Comparison of ENCODE assay signal across 8 cellular contexts in genomic region chr14:35333347-35333730, GRCh38. TPM values are rescaled to one million over a fixed set of nuclear protein-coding genes. Genes with fewer than 3 reads are reported as not detected.
DNase-seq lines count a peak whose midpoint lies in the region; ATAC-seq and TF ChIP-seq lines count a peak whose summit lies in the region.

No MANE protein-coding gene starts in this region.

- in situ Hi-C loops in transverse colon (cut with MboI; ENCODE audit: low pct_ligation_motif_present in 1 of 4, low pct_unique_long_range_greater_than_20kb in 1 of 4, low sequenced_read_pairs in 3 of 4), result no loop called here

- no peak for TF ChIP-seq CTCF in activated CD8-positive, alpha-beta T cell treated with anti-CD3 and anti-CD28 coated beads for 36 hours (IDR thresholded peaks at IDR 0.05)
- TF ChIP-seq CTCF in transverse colon (IDR thresholded peaks at IDR 0.05), result no peak

- intact Hi-C loops in activated CD8-positive, alpha-beta T cell treated with anti-CD3 and anti-CD28 coated beads for 36 hours (cut with micrococcal nuclease), result no loop called here
- intact Hi-C loops in transverse colon (cut with DNase I; ENCODE audit: low total_unique reads), result no loop called here

- H3K4me3 ChIP-seq in transverse colon, result no peak overlapping the region

- no peaks in the 10 kb centered on the region for H3K27me3 ChIP-seq in transverse colon

- no peaks in the 10 kb centered on the region for H3K27me3 Mint-ChIP-seq in activated naive CD4-positive, alpha-beta T cell treated with anti-CD3 and anti-CD28 coated beads, Interleukin-2, amount 50 U/mL, for 24 hours
- no peaks in the 10 kb centered on the region for H3K27me3 Mint-ChIP-seq in activated CD8-positive, alpha-beta T cell treated with anti-CD3 and anti-CD28 coated beads for 36 hours

- peaks cover 26% of the 10 kb centered on the region for H3K4me1 Mint-ChIP-seq in activated naive CD4-positive, alpha-beta T cell treated with anti-CD3 and anti-CD28 coated beads, Interleukin-2, amount 50 U/mL, for 24 hours
- H3K4me1 Mint-ChIP-seq in activated CD8-positive, alpha-beta T cell treated with anti-CD3 and anti-CD28 coated beads for 36 hours (ENCODE audit: low read depth), result peaks cover 30% of the 10 kb centered on the region

- CTCF ChIA-PET in activated CD8-positive, alpha-beta T cell treated with anti-CD3 and anti-CD28 coated beads for 36 hours (lab: Charles Lee), result interaction anchor here (0.8 to 2.5 kb wide), 17 partner anchors 11 to 104 kb away, joined by 3 to 18 read pairs (median 5); partner anchors contain the start of gene NFKBIA

- no peak for DNase-seq in activated naive CD4-positive, alpha-beta T cell (lab: John Stamatoyannopoulos, UW)
- DNase-seq in activated CD8-positive, alpha-beta T cell treated with anti-CD3 and anti-CD28 coated beads for 36 hours, result peak; percentile 41
- DNase-seq in left lobe of liver (ENCODE audit: low spot score) (peak; percentile 43), transverse colon (no peak)

- no peaks in the 10 kb centered on the region for H3K36me3 ChIP-seq in transverse colon

- no peaks in the 10 kb centered on the region for H3K36me3 Mint-ChIP-seq in activated naive CD4-positive, alpha-beta T cell treated with anti-CD3 and anti-CD28 coated beads, Interleukin-2, amount 50 U/mL, for 24 hours
- H3K36me3 Mint-ChIP-seq in activated CD8-positive, alpha-beta T cell treated with anti-CD3 and anti-CD28 coated beads for 36 hours (ENCODE audit: low read depth), result no peaks in the 10 kb centered on the region

- H3K27ac ChIP-seq in transverse colon, result peak overlapping the region; percentile 91 to 96 (median 94)

- peaks cover 46 to 71% (median 64%) of the 10 kb centered on the region in 4 donors for H3K4me1 ChIP-seq in transverse colon

- peak; percentile 34 for ATAC-seq in activated CD8-positive, alpha-beta T cell treated with anti-CD3 and anti-CD28 coated beads for 36 hours
- ATAC-seq in left lobe of liver (no peak), HG03378 (IDR thresholded peaks at IDR 0.05; ENCODE audit: unreplicated experiment) (no peak), HG03342 (IDR thresholded peaks at IDR 0.05; ENCODE audit: unreplicated experiment) (no peak), GM21825 (IDR thresholded peaks at IDR 0.05; ENCODE audit: unreplicated experiment) (no peak)

- H3K4me3 Mint-ChIP-seq in activated naive CD4-positive, alpha-beta T cell treated with anti-CD3 and anti-CD28 coated beads, Interleukin-2, amount 50 U/mL, for 24 hours, result peak overlapping the region; percentile 55
- H3K4me3 Mint-ChIP-seq in activated CD8-positive, alpha-beta T cell treated with anti-CD3 and anti-CD28 coated beads for 36 hours, result peak overlapping the region; percentile 58

- peak overlapping the region; percentile 90 for H3K27ac Mint-ChIP-seq in activated naive CD4-positive, alpha-beta T cell treated with anti-CD3 and anti-CD28 coated beads, Interleukin-2, amount 50 U/mL, for 24 hours
- peak overlapping the region; percentile 95 for H3K27ac Mint-ChIP-seq in activated CD8-positive, alpha-beta T cell treated with anti-CD3 and anti-CD28 coated beads for 36 hours

- TF ChIP-seq POLR2A in transverse colon (IDR thresholded peaks at IDR 0.05), result no peak

- no peak for TF ChIP-seq EP300 in transverse colon (IDR thresholded peaks at IDR 0.05; ENCODE audit: low read depth)

- H3K9me3 Mint-ChIP-seq in activated naive CD4-positive, alpha-beta T cell treated with anti-CD3 and anti-CD28 coated beads, Interleukin-2, amount 50 U/mL, for 24 hours, result no peaks in the 10 kb centered on the region
- H3K9me3 Mint-ChIP-seq in activated CD8-positive, alpha-beta T cell treated with anti-CD3 and anti-CD28 coated beads for 36 hours, result no peaks in the 10 kb centered on the region

- 57 to 60% methylated on average over 1 to 7 of the region's 7 CpGs for WGBS in transverse colon (ENCODE audit: low coverage in 1 of 2), 2 donors

- POLR2A ChIA-PET in activated CD8-positive, alpha-beta T cell treated with anti-CD3 and anti-CD28 coated beads for 36 hours (lab: Charles Lee), result interaction anchor here (0.5 to 11.8 kb wide), 17 partner anchors 13 to 83 kb away, joined by 3 to 157 read pairs (median 5); partner anchors contain the start of genes NFKBIA and PSMA6

- no peaks in the 10 kb centered on the region for H3K9me3 ChIP-seq in transverse colon

RNA-seq across cellular contexts. Expression of gene PSMA6, which starts 41.2 kb away (rescaled TPM):
- total RNA-seq in activated CD8-positive, alpha-beta T cell treated with anti-CD3 and anti-CD28 coated beads for 36 hours, result 100 to 1,000 TPM; 361 to 393 TPM
- total RNA-seq in left lobe of liver (72.0 TPM), transverse colon (100 to 1,000 TPM in 2 of 4 donors, 10 to 100 TPM in 2; 24.5 to 141 (median 81.2) TPM)

Comparison
In these comparisons a context has a peak if more than half of its experiments do, and no peak if none do; other contexts are left out.
1. DNase-seq: peak in activated CD8-positive, alpha-beta T cell treated with anti-CD3 and anti-CD28 coated beads for 36 hours (single experiment) and left lobe of liver (single experiment); none in activated naive CD4-positive, alpha-beta T cell (0 of 4) and transverse colon (single experiment).